Comparison of ENCODE assay signal across 2 cellular contexts in the genomic region with DNA sequence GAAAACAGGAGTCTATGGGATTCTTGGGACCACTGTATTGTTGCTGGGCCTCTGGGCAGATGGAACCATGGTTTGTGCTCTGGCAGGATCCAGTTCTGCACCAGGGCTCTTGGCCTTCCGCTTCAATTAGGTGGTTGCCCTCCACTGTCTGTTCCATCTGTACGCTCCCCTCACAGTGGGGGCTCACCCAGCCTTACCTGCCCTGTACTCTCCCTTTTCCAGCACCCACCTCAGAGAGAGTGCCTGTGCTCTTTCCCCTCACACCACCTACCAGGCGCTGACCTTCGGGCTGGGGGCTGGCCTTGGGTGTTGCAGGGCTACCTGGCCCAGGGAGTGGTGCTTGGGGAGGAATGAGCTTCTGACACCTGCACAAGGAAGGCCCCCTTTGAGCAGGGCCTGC.
TF ChIP-seq lines count a peak whose summit lies in the region.

No MANE protein-coding gene starts in this region.

TF ChIP-seq in IMR-90, 13 proteins besides CTCF, POLR2A, EP300 and RAD21:
- TF ChIP-seq BHLHE40 (IDR thresholded peaks at IDR 0.05; ENCODE audit: low read depth, low read length), result no peak
- TF ChIP-seq, protein P1, sequence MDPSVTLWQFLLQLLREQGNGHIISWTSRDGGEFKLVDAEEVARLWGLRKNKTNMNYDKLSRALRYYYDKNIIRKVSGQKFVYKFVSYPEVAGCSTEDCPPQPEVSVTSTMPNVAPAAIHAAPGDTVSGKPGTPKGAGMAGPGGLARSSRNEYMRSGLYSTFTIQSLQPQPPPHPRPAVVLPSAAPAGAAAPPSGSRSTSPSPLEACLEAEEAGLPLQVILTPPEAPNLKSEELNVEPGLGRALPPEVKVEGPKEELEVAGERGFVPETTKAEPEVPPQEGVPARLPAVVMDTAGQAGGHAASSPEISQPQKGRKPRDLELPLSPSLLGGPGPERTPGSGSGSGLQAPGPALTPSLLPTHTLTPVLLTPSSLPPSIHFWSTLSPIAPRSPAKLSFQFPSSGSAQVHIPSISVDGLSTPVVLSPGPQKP (IDR thresholded peaks at IDR 0.05; ENCODE audit: borderline replicate concordance, low read depth, low read length), result no peak
- TF ChIP-seq RFX5 (IDR thresholded peaks at IDR 0.05; ENCODE audit: low read depth, low read length), result no peak
- TF ChIP-seq FOS (IDR thresholded peaks at IDR 0.05; ENCODE audit: low read depth, low read length), result no peak
- TF ChIP-seq CEBPB (IDR thresholded peaks at IDR 0.05; ENCODE audit: low read depth, low read length), result no peak
- TF ChIP-seq MAFK (IDR thresholded peaks at IDR 0.05; ENCODE audit: low read depth, low read length), result no peak
- TF ChIP-seq, protein P2, sequence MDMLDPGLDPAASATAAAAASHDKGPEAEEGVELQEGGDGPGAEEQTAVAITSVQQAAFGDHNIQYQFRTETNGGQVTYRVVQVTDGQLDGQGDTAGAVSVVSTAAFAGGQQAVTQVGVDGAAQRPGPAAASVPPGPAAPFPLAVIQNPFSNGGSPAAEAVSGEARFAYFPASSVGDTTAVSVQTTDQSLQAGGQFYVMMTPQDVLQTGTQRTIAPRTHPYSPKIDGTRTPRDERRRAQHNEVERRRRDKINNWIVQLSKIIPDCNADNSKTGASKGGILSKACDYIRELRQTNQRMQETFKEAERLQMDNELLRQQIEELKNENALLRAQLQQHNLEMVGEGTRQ (IDR thresholded peaks at IDR 0.05; ENCODE audit: low read depth, low read length), result no peak
- TF ChIP-seq RCOR1 (IDR thresholded peaks at IDR 0.05; ENCODE audit: insufficient replicate concordance, low read length), result no peak
- no peak for TF ChIP-seq NFE2L2 (IDR thresholded peaks at IDR 0.05; ENCODE audit: low read depth, low read length)
- no peak for TF ChIP-seq MXI1 (IDR thresholded peaks at IDR 0.05; ENCODE audit: borderline replicate concordance, low read depth, low read length)
- no peak for TF ChIP-seq SMC3 (IDR thresholded peaks at IDR 0.05; ENCODE audit: low read depth, low read length)
- TF ChIP-seq MAZ (IDR thresholded peaks at IDR 0.05; ENCODE audit: borderline replicate concordance, low read depth, low read length), result no peak
- no peak for TF ChIP-seq CHD1 (IDR thresholded peaks at IDR 0.05; ENCODE audit: low read depth, low read length)
TF ChIP-seq in IMR-90: peak in this region for 0.

TF ChIP-seq in H1, 55 proteins besides CTCF, POLR2A, EP300 and RAD21:
- no peak for TF ChIP-seq RXRA (IDR thresholded peaks at IDR 0.05; ENCODE audit: insufficient read depth, low read depth, low read length)
- no peak for TF ChIP-seq EGR1 (IDR thresholded peaks at IDR 0.05; ENCODE audit: borderline replicate concordance, low read depth, low read length)
- no peak for TF ChIP-seq TCF12 (IDR thresholded peaks at IDR 0.05; ENCODE audit: low read depth, low read length)
- TF ChIP-seq SRF (IDR thresholded peaks at IDR 0.05; ENCODE audit: low read depth, low read length), result no peak
- no peak for TF ChIP-seq CREB1 (IDR thresholded peaks at IDR 0.05)
- TF ChIP-seq, protein P3, sequence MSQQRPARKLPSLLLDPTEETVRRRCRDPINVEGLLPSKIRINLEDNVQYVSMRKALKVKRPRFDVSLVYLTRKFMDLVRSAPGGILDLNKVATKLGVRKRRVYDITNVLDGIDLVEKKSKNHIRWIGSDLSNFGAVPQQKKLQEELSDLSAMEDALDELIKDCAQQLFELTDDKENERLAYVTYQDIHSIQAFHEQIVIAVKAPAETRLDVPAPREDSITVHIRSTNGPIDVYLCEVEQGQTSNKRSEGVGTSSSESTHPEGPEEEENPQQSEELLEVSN (IDR thresholded peaks at IDR 0.05), result no peak
- TF ChIP-seq SUZ12 (IDR thresholded peaks at IDR 0.05; ENCODE audit: low read length), result no peak
- TF ChIP-seq TBP (IDR thresholded peaks at IDR 0.05; ENCODE audit: low read depth, low read length), result no peak
- TF ChIP-seq FOSL1 (IDR thresholded peaks at IDR 0.05; ENCODE audit: insufficient read depth, low read depth, low read length), result no peak
- no peak for TF ChIP-seq PHF8 (conservative IDR thresholded peaks at IDR 0.05; ENCODE audit: low read depth, low read length)
- TF ChIP-seq SIN3A (conservative IDR thresholded peaks at IDR 0.05 in 1 of 2, IDR thresholded peaks at IDR 0.05 in 1 of 2; ENCODE audit: low read depth in 1 of 2, low read length in 2 of 2), result no peak
- TF ChIP-seq, protein P4, sequence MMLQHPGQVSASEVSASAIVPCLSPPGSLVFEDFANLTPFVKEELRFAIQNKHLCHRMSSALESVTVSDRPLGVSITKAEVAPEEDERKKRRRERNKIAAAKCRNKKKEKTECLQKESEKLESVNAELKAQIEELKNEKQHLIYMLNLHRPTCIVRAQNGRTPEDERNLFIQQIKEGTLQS (IDR thresholded peaks at IDR 0.05; ENCODE audit: insufficient read depth, low read depth, low read length), result no peak
- no peak for TF ChIP-seq SP4 (IDR thresholded peaks at IDR 0.05; ENCODE audit: low read length)
- no peak for TF ChIP-seq HDAC2 (IDR thresholded peaks at IDR 0.05; ENCODE audit: borderline replicate concordance in 1 of 2, low read depth in 2 of 2, low read length in 2 of 2)
- TF ChIP-seq, protein P5, sequence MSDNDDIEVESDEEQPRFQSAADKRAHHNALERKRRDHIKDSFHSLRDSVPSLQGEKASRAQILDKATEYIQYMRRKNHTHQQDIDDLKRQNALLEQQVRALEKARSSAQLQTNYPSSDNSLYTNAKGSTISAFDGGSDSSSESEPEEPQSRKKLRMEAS (IDR thresholded peaks at IDR 0.05), result no peak
- TF ChIP-seq POU5F1 (IDR thresholded peaks at IDR 0.05; ENCODE audit: low read depth, low read length), result no peak
- TF ChIP-seq CBX8 (IDR thresholded peaks at IDR 0.05; ENCODE audit: borderline replicate concordance, low read depth, low read length), result no peak
- TF ChIP-seq GTF2F1 (IDR thresholded peaks at IDR 0.05; ENCODE audit: borderline replicate concordance, low read depth, low read length), result no peak
- TF ChIP-seq, protein P6, sequence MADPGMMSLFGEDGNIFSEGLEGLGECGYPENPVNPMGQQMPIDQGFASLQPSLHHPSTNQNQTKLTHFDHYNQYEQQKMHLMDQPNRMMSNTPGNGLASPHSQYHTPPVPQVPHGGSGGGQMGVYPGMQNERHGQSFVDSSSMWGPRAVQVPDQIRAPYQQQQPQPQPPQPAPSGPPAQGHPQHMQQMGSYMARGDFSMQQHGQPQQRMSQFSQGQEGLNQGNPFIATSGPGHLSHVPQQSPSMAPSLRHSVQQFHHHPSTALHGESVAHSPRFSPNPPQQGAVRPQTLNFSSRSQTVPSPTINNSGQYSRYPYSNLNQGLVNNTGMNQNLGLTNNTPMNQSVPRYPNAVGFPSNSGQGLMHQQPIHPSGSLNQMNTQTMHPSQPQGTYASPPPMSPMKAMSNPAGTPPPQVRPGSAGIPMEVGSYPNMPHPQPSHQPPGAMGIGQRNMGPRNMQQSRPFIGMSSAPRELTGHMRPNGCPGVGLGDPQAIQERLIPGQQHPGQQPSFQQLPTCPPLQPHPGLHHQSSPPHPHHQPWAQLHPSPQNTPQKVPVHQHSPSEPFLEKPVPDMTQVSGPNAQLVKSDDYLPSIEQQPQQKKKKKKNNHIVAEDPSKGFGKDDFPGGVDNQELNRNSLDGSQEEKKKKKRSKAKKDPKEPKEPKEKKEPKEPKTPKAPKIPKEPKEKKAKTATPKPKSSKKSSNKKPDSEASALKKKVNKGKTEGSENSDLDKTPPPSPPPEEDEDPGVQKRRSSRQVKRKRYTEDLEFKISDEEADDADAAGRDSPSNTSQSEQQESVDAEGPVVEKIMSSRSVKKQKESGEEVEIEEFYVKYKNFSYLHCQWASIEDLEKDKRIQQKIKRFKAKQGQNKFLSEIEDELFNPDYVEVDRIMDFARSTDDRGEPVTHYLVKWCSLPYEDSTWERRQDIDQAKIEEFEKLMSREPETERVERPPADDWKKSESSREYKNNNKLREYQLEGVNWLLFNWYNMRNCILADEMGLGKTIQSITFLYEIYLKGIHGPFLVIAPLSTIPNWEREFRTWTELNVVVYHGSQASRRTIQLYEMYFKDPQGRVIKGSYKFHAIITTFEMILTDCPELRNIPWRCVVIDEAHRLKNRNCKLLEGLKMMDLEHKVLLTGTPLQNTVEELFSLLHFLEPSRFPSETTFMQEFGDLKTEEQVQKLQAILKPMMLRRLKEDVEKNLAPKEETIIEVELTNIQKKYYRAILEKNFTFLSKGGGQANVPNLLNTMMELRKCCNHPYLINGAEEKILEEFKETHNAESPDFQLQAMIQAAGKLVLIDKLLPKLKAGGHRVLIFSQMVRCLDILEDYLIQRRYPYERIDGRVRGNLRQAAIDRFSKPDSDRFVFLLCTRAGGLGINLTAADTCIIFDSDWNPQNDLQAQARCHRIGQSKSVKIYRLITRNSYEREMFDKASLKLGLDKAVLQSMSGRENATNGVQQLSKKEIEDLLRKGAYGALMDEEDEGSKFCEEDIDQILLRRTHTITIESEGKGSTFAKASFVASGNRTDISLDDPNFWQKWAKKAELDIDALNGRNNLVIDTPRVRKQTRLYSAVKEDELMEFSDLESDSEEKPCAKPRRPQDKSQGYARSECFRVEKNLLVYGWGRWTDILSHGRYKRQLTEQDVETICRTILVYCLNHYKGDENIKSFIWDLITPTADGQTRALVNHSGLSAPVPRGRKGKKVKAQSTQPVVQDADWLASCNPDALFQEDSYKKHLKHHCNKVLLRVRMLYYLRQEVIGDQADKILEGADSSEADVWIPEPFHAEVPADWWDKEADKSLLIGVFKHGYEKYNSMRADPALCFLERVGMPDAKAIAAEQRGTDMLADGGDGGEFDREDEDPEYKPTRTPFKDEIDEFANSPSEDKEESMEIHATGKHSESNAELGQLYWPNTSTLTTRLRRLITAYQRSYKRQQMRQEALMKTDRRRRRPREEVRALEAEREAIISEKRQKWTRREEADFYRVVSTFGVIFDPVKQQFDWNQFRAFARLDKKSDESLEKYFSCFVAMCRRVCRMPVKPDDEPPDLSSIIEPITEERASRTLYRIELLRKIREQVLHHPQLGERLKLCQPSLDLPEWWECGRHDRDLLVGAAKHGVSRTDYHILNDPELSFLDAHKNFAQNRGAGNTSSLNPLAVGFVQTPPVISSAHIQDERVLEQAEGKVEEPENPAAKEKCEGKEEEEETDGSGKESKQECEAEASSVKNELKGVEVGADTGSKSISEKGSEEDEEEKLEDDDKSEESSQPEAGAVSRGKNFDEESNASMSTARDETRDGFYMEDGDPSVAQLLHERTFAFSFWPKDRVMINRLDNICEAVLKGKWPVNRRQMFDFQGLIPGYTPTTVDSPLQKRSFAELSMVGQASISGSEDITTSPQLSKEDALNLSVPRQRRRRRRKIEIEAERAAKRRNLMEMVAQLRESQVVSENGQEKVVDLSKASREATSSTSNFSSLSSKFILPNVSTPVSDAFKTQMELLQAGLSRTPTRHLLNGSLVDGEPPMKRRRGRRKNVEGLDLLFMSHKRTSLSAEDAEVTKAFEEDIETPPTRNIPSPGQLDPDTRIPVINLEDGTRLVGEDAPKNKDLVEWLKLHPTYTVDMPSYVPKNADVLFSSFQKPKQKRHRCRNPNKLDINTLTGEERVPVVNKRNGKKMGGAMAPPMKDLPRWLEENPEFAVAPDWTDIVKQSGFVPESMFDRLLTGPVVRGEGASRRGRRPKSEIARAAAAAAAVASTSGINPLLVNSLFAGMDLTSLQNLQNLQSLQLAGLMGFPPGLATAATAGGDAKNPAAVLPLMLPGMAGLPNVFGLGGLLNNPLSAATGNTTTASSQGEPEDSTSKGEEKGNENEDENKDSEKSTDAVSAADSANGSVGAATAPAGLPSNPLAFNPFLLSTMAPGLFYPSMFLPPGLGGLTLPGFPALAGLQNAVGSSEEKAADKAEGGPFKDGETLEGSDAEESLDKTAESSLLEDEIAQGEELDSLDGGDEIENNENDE (IDR thresholded peaks at IDR 0.05; ENCODE audit: insufficient replicate concordance, low read length), result no peak
